In genomic region chr1:28736450-28737244, GRCh38 we compare ENCODE assay signal across 1 cellular context.
TF ChIP-seq lines count a peak whose summit lies in the region.

TSS of gene YTHDF2 (plus strand) at chr1:28736940. CDS start at chr1:28737121, 181 bp downstream.

TF ChIP-seq in GM12878, 131 proteins besides CTCF, POLR2A, EP300 and RAD21 (continued from another document and continues in another):
- TF ChIP-seq ZBTB4 (CRISPR knock-in tag; IDR thresholded peaks at IDR 0.05) (no peak), ESRRA (IDR thresholded peaks at IDR 0.05; ENCODE audit: low read length) (no peak), STAT1 (conservative IDR thresholded peaks at IDR 0.05) (peak; percentile 64; the same call in 1 of the 2 replicates), ZSCAN29 (IDR thresholded peaks at IDR 0.05) (0 out of 2 replicates have a peak, but pooled peaks have one; percentile 41), HSF1 (IDR thresholded peaks at IDR 0.05; ENCODE audit: low read depth, low read length) (0 out of 2 replicates have a peak, but pooled peaks have one; percentile 35), KDM1A (IDR thresholded peaks at IDR 0.05; ENCODE audit: borderline replicate concordance) (no peak), RBBP5 (conservative IDR thresholded peaks at IDR 0.05) (no peak), STAT3 (IDR thresholded peaks at IDR 0.05; ENCODE audit: low read depth, low read length) (no peak), ZZZ3 (IDR thresholded peaks at IDR 0.05; ENCODE audit: control insufficient read depth, insufficient read length, low read depth) (no peak), KLF5 (IDR thresholded peaks at IDR 0.05; ENCODE audit: partially characterized antibody) (peak; percentile 67), MLLT1 (IDR thresholded peaks at IDR 0.05) (peak; percentile 85), BMI1 (IDR thresholded peaks at IDR 0.05; ENCODE audit: borderline replicate concordance) (no peak), BRCA1 (IDR thresholded peaks at IDR 0.05; ENCODE audit: low read depth, low read length) (peak; percentile 39; the same call in 1 of the 2 replicates), TCF7 (IDR thresholded peaks at IDR 0.05; ENCODE audit: borderline replicate concordance) (no peak; the same call in 1 of the 2 replicates), LARP7 (IDR thresholded peaks at IDR 0.05) (peak; percentile 74), CEBPB (IDR thresholded peaks at IDR 0.05; ENCODE audit: borderline replicate concordance in 1 of 2, low read depth in 2 of 2, low read length in 2 of 2) (no peak), RFX5 (IDR thresholded peaks at IDR 0.05; ENCODE audit: low read depth, low read length) (peak; percentile 23; the same call in 1 of the 2 replicates), IKZF2 (IDR thresholded peaks at IDR 0.05) (peak; percentile 80 to 82), IRF4 (IDR thresholded peaks at IDR 0.05; ENCODE audit: low read depth, low read length) (0 out of 2 replicates have a peak, but pooled peaks have one; percentile 29), SIX5 (IDR thresholded peaks at IDR 0.05; ENCODE audit: low read depth, low read length, severe bottlenecking) (peak; percentile 30), BHLHE40 (IDR thresholded peaks at IDR 0.05; ENCODE audit: borderline replicate concordance in 1 of 2, low read depth in 2 of 2, low read length in 1 of 2) (peak; percentile 14 to 79; a peak in 3 of 4 replicates), CBX5 (IDR thresholded peaks at IDR 0.05; ENCODE audit: low read depth) (peak; percentile 38; the same call in 1 of the 2 replicates), ZBTB40 (IDR thresholded peaks at IDR 0.05; ENCODE audit: borderline replicate concordance) (peak; percentile 65; the same call in 1 of the 2 replicates), NR2C2 (IDR thresholded peaks at IDR 0.05; ENCODE audit: borderline replicate concordance, control insufficient read depth, insufficient read length, low read depth) (no peak), E2F4 (IDR thresholded peaks at IDR 0.05; ENCODE audit: low read depth, low read length) (0 out of 2 replicates have a peak, but pooled peaks have one; percentile 28), NFIC (IDR thresholded peaks at IDR 0.05; ENCODE audit: low read depth, low read length) (peak; percentile 45; the same call in 1 of the 2 replicates), TARDBP (IDR thresholded peaks at IDR 0.05; ENCODE audit: borderline replicate concordance) (0 out of 2 replicates have a peak, but pooled peaks have one; percentile 72), GABPA (IDR thresholded peaks at IDR 0.05; ENCODE audit: low read depth) (peak; percentile 42; the same call in 1 of the 2 replicates), ZNF592 (IDR thresholded peaks at IDR 0.05) (peak; percentile 64; the same call in 1 of the 2 replicates), NR2F1 (conservative IDR thresholded peaks at IDR 0.05) (peak; percentile 79), POLR2AphosphoS2 (IDR thresholded peaks at IDR 0.05; ENCODE audit: low read depth, low read length) (no peak), FOXM1 (IDR thresholded peaks at IDR 0.05; ENCODE audit: low read depth, low read length) (peak; percentile 36; the same call in 1 of the 2 replicates), JUNB (IDR thresholded peaks at IDR 0.05) (0 out of 2 replicates have a peak, but pooled peaks have one; percentile 7)
- TF ChIP-seq, protein P1, sequence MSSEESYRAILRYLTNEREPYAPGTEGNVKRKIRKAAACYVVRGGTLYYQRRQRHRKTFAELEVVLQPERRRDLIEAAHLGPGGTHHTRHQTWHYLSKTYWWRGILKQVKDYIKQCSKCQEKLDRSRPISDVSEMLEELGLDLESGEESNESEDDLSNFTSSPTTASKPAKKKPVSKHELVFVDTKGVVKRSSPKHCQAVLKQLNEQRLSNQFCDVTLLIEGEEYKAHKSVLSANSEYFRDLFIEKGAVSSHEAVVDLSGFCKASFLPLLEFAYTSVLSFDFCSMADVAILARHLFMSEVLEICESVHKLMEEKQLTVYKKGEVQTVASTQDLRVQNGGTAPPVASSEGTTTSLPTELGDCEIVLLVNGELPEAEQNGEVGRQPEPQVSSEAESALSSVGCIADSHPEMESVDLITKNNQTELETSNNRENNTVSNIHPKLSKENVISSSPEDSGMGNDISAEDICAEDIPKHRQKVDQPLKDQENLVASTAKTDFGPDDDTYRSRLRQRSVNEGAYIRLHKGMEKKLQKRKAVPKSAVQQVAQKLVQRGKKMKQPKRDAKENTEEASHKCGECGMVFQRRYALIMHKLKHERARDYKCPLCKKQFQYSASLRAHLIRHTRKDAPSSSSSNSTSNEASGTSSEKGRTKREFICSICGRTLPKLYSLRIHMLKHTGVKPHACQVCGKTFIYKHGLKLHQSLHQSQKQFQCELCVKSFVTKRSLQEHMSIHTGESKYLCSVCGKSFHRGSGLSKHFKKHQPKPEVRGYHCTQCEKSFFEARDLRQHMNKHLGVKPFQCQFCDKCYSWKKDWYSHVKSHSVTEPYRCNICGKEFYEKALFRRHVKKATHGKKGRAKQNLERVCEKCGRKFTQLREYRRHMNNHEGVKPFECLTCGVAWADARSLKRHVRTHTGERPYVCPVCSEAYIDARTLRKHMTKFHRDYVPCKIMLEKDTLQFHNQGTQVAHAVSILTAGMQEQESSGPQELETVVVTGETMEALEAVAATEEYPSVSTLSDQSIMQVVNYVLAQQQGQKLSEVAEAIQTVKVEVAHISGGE (CRISPR knock-in tag; IDR thresholded peaks at IDR 0.05): peak; percentile 69
- TF ChIP-seq, protein P2, sequence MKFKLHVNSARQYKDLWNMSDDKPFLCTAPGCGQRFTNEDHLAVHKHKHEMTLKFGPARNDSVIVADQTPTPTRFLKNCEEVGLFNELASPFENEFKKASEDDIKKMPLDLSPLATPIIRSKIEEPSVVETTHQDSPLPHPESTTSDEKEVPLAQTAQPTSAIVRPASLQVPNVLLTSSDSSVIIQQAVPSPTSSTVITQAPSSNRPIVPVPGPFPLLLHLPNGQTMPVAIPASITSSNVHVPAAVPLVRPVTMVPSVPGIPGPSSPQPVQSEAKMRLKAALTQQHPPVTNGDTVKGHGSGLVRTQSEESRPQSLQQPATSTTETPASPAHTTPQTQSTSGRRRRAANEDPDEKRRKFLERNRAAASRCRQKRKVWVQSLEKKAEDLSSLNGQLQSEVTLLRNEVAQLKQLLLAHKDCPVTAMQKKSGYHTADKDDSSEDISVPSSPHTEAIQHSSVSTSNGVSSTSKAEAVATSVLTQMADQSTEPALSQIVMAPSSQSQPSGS (IDR thresholded peaks at IDR 0.05; ENCODE audit: low read length): peak; percentile 18; the same call in 1 of the 2 replicates
